In genomic region chr14:50311974-50312733, GRCh38 we compare ENCODE assay signal across 1 cellular context.
A peak's percentile ranks its signal among the peaks of the same experiment; 100 is the strongest.
TF ChIP-seq lines count a peak whose summit lies in the region.

TSS of gene DMAC2L (plus strand) at chr14:50312324. CDS start at chr14:50321488, 9,164 bp downstream.
TSS of gene L2HGDH (minus strand) at chr14:50312229. CDS start at chr14:50312150, 79 bp downstream.

TF ChIP-seq in HepG2, 621 proteins besides CTCF, POLR2A, EP300 and RAD21 (continued from another document and continues in another):
- no peak for TF ChIP-seq ZBTB37 (CRISPR knock-in tag; IDR thresholded peaks at IDR 0.05)
- TF ChIP-seq MBNL3 (CRISPR knock-in tag; conservative IDR thresholded peaks at IDR 0.05): no peak
- TF ChIP-seq GMEB1 (CRISPR knock-in tag; IDR thresholded peaks at IDR 0.05; ENCODE audit: borderline replicate concordance): peak; percentile 95
- TF ChIP-seq KLF12 (CRISPR knock-in tag; IDR thresholded peaks at IDR 0.05; ENCODE audit: borderline replicate concordance): no peak; the same call in 1 of the 2 replicates
- TF ChIP-seq ZNF563 (CRISPR knock-in tag; IDR thresholded peaks at IDR 0.05): peak; percentile 98
- TF ChIP-seq ZKSCAN5 (CRISPR knock-in tag; IDR thresholded peaks at IDR 0.05): no peak
- 0 out of 2 replicates have a peak, but pooled peaks have one; percentile 30 for TF ChIP-seq NFE2L1 (CRISPR knock-in tag; IDR thresholded peaks at IDR 0.05; ENCODE audit: borderline replicate concordance)
- TF ChIP-seq ZNF10 (CRISPR knock-in tag; IDR thresholded peaks at IDR 0.05; ENCODE audit: borderline replicate concordance, low read depth): no peak
- TF ChIP-seq PRDM15 (CRISPR knock-in tag; IDR thresholded peaks at IDR 0.05): peak; percentile 8; the same call in 1 of the 2 replicates
- peak; percentile 28 for TF ChIP-seq XRCC5 (optimal IDR thresholded peaks at IDR 0.05; ENCODE audit: low read length)
- peak; percentile 96 for TF ChIP-seq POLR2AphosphoS5 (IDR thresholded peaks at IDR 0.05; ENCODE audit: low read depth, low read length)
- TF ChIP-seq ZBTB2 (CRISPR knock-in tag; IDR thresholded peaks at IDR 0.05; ENCODE audit: low read depth): no peak
- no peak for TF ChIP-seq ZNF282 (IDR thresholded peaks at IDR 0.05; ENCODE audit: partially characterized antibody)
- no peak for TF ChIP-seq AFF4 (CRISPR knock-in tag; IDR thresholded peaks at IDR 0.05)
- TF ChIP-seq ZBTB4 (CRISPR knock-in tag; IDR thresholded peaks at IDR 0.05; ENCODE audit: borderline replicate concordance): peak; percentile 45; the same call in 1 of the 2 replicates
- peak; percentile 90 for TF ChIP-seq SP4 (CRISPR knock-in tag; IDR thresholded peaks at IDR 0.05)
- TF ChIP-seq ZNF782 (CRISPR knock-in tag; IDR thresholded peaks at IDR 0.05; ENCODE audit: borderline replicate concordance): peak; percentile 91; the same call in 1 of the 2 replicates
- TF ChIP-seq KDM4B (CRISPR knock-in tag; IDR thresholded peaks at IDR 0.05): 0 out of 2 replicates have a peak, but pooled peaks have one; percentile 36
- no peak for TF ChIP-seq HNRNPH1 (optimal IDR thresholded peaks at IDR 0.05; ENCODE audit: low read depth, low read length)
- no peak for TF ChIP-seq REXO4 (CRISPR knock-in tag; IDR thresholded peaks at IDR 0.05; ENCODE audit: borderline replicate concordance)
- TF ChIP-seq MTF1 (CRISPR knock-in tag; IDR thresholded peaks at IDR 0.05): no peak
- TF ChIP-seq ZNF713 (CRISPR knock-in tag; IDR thresholded peaks at IDR 0.05): 0 out of 2 replicates have a peak, but pooled peaks have one; percentile 67
- TF ChIP-seq HNRNPL (IDR thresholded peaks at IDR 0.05; ENCODE audit: low read depth, low read length): 0 out of 2 replicates have a peak, but pooled peaks have one; percentile 61
- TF ChIP-seq ZFX (CRISPR knock-in tag; IDR thresholded peaks at IDR 0.05; ENCODE audit: low read depth): peak; percentile 96
- TF ChIP-seq E2F5 (CRISPR knock-in tag; conservative IDR thresholded peaks at IDR 0.05): no peak; the same call in 1 of the 2 replicates
- no peak for TF ChIP-seq ZFP62 (CRISPR knock-in tag; IDR thresholded peaks at IDR 0.05)
- peak; percentile 73; the same call in 1 of the 2 replicates for TF ChIP-seq NR0B2 (CRISPR knock-in tag; IDR thresholded peaks at IDR 0.05)
- peak; percentile 31; the same call in 1 of the 2 replicates for TF ChIP-seq REL (CRISPR knock-in tag; conservative IDR thresholded peaks at IDR 0.05)
- TF ChIP-seq LBX2 (CRISPR knock-in tag; IDR thresholded peaks at IDR 0.05; ENCODE audit: borderline replicate concordance): no peak
